3 cellular contexts compared by ENCODE assay signal in genomic region chr1:57770236-57770635, GRCh38.
"Had no signal": no experiment of that assay in that cellular context is flagged by ENCODE, and none has a peak within 500 bp of the region (broad histone marks: within the 10 kb centered on the region; RNA-seq: fewer than 3 reads in every experiment).

No MANE protein-coding gene starts in this region.

- DNase-seq: GOT3, HFFc6 had no signal

- ATAC-seq: K562 had no signal
